1 cellular context compared by ENCODE assay signal in genomic region chr6:42210551-42210950, GRCh38.
A peak's percentile ranks its signal among the peaks of the same experiment; 100 is the strongest.
TF ChIP-seq lines count a peak whose summit lies in the region.

No MANE protein-coding gene starts in this region.

TF ChIP-seq in HEK293, 187 proteins besides CTCF, POLR2A, EP300 and RAD21 (continued from another document):
- TF ChIP-seq ZNF18 (tag by site-specific recombination; IDR thresholded peaks at IDR 0.05) = peak; percentile 83
- TF ChIP-seq ZNF692 (tag by site-specific recombination; IDR thresholded peaks at IDR 0.05) = peak; percentile 56
